In the genomic region with DNA sequence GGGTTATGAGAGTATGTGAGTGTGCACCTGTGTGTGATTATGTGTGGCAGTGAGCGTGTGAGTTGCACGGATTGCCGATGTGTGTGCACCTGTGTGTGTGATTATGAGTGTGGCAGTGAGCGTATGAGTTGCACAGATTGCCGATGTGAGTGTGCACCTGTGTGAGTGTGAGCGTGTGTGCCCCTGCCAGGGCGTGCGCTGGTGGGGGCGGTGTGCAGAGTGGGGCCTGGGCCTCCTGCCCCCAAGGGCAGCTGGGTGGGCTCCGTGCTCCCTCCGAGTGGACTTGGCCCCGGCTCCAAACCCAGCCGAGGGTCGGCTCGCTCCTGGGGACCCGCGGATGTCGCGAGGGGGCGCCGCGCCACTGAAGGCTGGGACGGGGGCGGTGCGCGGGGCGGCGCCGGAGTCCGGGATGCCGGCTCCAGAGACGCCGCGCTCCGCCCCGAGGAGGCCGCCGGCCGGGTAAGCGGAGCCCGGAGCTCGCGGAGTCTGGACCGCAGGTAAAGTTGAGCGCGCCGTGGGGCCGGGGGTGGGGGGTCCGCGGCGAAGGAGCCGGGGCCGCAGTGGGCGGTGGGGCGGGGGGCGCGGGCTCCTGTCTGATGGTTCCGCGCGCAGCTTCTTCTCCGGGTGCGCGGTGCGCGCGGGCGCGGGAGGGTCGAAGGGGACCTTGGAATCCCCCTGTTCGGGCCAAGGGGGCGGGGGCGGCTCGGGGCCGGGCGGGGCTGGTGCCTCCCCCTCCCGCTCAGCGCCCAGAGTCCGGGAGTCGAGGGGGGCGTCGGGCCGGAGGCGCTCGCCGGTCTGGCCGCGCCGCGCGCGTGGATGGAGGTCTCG, we compare ENCODE assay signal across 8 cellular contexts. TPM values are rescaled to one million over a fixed set of nuclear protein-coding genes. Genes with fewer than 3 reads are reported as not detected.
DNase-seq lines count a peak whose midpoint lies in the region; ATAC-seq and TF ChIP-seq lines count a peak whose summit lies in the region.

A gene with protein sequence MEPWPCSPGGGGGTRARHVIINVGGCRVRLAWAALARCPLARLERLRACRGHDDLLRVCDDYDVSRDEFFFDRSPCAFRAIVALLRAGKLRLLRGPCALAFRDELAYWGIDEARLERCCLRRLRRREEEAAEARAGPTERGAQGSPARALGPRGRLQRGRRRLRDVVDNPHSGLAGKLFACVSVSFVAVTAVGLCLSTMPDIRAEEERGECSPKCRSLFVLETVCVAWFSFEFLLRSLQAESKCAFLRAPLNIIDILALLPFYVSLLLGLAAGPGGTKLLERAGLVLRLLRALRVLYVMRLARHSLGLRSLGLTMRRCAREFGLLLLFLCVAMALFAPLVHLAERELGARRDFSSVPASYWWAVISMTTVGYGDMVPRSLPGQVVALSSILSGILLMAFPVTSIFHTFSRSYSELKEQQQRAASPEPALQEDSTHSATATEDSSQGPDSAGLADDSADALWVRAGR (plus strand): TSS at position 421 of the 828 bp plus-strand sequence. CDS start 65,730 bp downstream, outside the sequence.

- peaks cover 2% of the 10 kb centered on the region for H3K36me3 Mint-ChIP-seq in T-helper 2 cell treated with Interferon-gamma antibody and Interleukin-4, amounts not matched to agents 5 μg/mL and 100 μg/mL, for 36 hours (ENCODE audit: low read depth)
- peaks cover 5% of the 10 kb centered on the region for H3K36me3 Mint-ChIP-seq in Calu3 (ENCODE audit: insufficient read depth, unreplicated experiment)

- CTCF ChIA-PET in Calu3 (lab: Charles Lee): no interaction called here

- TF ChIP-seq CTCF in fibroblast of pulmonary artery (IDR thresholded peaks at IDR 0.05; ENCODE audit: low read length, missing control alignments): no peak
- TF ChIP-seq CTCF in Calu3 (IDR thresholded peaks at IDR 0.05; ENCODE audit: unreplicated experiment): no peak

- BruUV-seq in Calu3 (replicated peaks; lab: Mats Ljungman, UMichigan): no TSS peak

- ATAC-seq in GM18907 (IDR thresholded peaks at IDR 0.05; ENCODE audit: unreplicated experiment): no peak

- DNase-seq in activated CD4-positive, alpha-beta T cell treated with anti-CD3 and anti-CD28 coated beads for 48 hours: peak; percentile 35
- DNase-seq in activated CD4-positive, alpha-beta T cell treated with anti-CD3 and anti-CD28 coated beads, Interleukin-2, amount 50 U/mL, for 1 hour: no peak
- peak; percentile 12 for DNase-seq in T-helper 2 cell treated with Interferon-gamma antibody and Interleukin-4, amounts not matched to agents 5 μg/mL and 100 μg/mL, for 36 hours (ENCODE audit: low spot score)
- DNase-seq in fibroblast of pulmonary artery (ENCODE audit: low read depth): peak; percentile 43
- peak; percentile 61 for DNase-seq in retina
- no peak for DNase-seq in Calu3
- no peak for DNase-seq in dedifferentiated amniotic fluid mesenchymal stem cell (ENCODE audit: extremely low spot score)

- H3K9me3 Mint-ChIP-seq in T-helper 2 cell treated with Interferon-gamma antibody and Interleukin-4, amounts not matched to agents 5 μg/mL and 100 μg/mL, for 36 hours: no peaks in the 10 kb centered on the region
- peaks cover 13% of the 10 kb centered on the region for H3K9me3 Mint-ChIP-seq in Calu3 (ENCODE audit: low read depth, unreplicated experiment)

- H3K27me3 Mint-ChIP-seq in T-helper 2 cell treated with Interferon-gamma antibody and Interleukin-4, amounts not matched to agents 5 μg/mL and 100 μg/mL, for 36 hours (ENCODE audit: low read depth): peaks cover 51% of the 10 kb centered on the region
- H3K27me3 Mint-ChIP-seq in Calu3 (ENCODE audit: unreplicated experiment): peaks cover 30% of the 10 kb centered on the region

- H3K4me3 Mint-ChIP-seq in T-helper 2 cell treated with Interferon-gamma antibody and Interleukin-4, amounts not matched to agents 5 μg/mL and 100 μg/mL, for 36 hours: peak within 1 kb of the TSS; percentile 44
- H3K4me3 Mint-ChIP-seq in Calu3 (ENCODE audit: low read depth, unreplicated experiment): no peak within 1 kb of the TSS

- peak within 1 kb of the TSS; percentile 64 for H3K4me3 ChIP-seq in fibroblast of pulmonary artery (replicated peaks; ENCODE audit: low read depth, low read length)

- intact Hi-C loops in Calu3 (cut with micrococcal nuclease; ENCODE audit: unreplicated experiment): no loop called here

- H3K4me1 Mint-ChIP-seq in T-helper 2 cell treated with Interferon-gamma antibody and Interleukin-4, amounts not matched to agents 5 μg/mL and 100 μg/mL, for 36 hours (ENCODE audit: low read depth): peaks cover 4% of the 10 kb centered on the region
- no peaks in the 10 kb centered on the region for H3K4me1 Mint-ChIP-seq in Calu3 (ENCODE audit: low read depth, unreplicated experiment)

- H3K27ac Mint-ChIP-seq in T-helper 2 cell treated with Interferon-gamma antibody and Interleukin-4, amounts not matched to agents 5 μg/mL and 100 μg/mL, for 36 hours: no peak within 1 kb of the TSS
- H3K27ac Mint-ChIP-seq in Calu3 (ENCODE audit: unreplicated experiment): no peak within 1 kb of the TSS

RNA-seq across cellular contexts. Expression of the gene that starts here (rescaled TPM):
- not detected in 2 replicates for total RNA-seq in Calu3 (2022)

Comparison
In these comparisons a context has a peak if more than half of its experiments do, and no peak if none do; other contexts are left out.
1. DNase-seq: peak in activated CD4-positive, alpha-beta T cell treated with anti-CD3 and anti-CD28 coated beads for 48 hours (single experiment), T-helper 2 cell treated with Interferon-gamma antibody and Interleukin-4, amounts not matched to agents 5 μg/mL and 100 μg/mL, for 36 hours (single experiment), fibroblast of pulmonary artery (single experiment) and retina (single experiment); none in activated CD4-positive, alpha-beta T cell treated with anti-CD3 and anti-CD28 coated beads, Interleukin-2, amount 50 U/mL, for 1 hour (single experiment), Calu3 (single experiment) and dedifferentiated amniotic fluid mesenchymal stem cell (single experiment).